ENCODE assay signal across 9 cellular contexts in genomic region chr15:85707519-85708338, GRCh38.
A peak's percentile ranks its signal among the peaks of the same experiment; 100 is the strongest.
DNase-seq lines count a peak whose midpoint lies in the region; ATAC-seq and TF ChIP-seq lines count a peak whose summit lies in the region.
"Had no signal": no experiment of that assay in that cellular context is flagged by ENCODE, and none has a peak within 500 bp of the region (broad histone marks: within the 10 kb centered on the region; RNA-seq: fewer than 3 reads in every experiment).

No MANE protein-coding gene starts in this region.

- H3K27ac Mint-ChIP-seq in activated CD4-positive, alpha-beta memory T cell treated with anti-CD3 and anti-CD28 coated beads for 36 hours: peak overlapping the region; percentile 94

- peak overlapping the region; percentile 82 for H3K27ac ChIP-seq in skeletal muscle tissue (ENCODE audit: low read depth, low read length)
- H3K27ac ChIP-seq: SK-N-MC had no signal

- intact Hi-C loops in activated CD4-positive, alpha-beta memory T cell treated with anti-CD3 and anti-CD28 coated beads for 36 hours (cut with micrococcal nuclease): loop anchor here (1.0 to 10.0 kb wide), 10 partner anchors 17 to 937 kb away; partner anchors contain the start of gene PDE8A
- intact Hi-C loops in left cardiac atrium (cut with DNase I): no loop called here

- no peaks in the 10 kb centered on the region for H3K27me3 ChIP-seq in skeletal muscle tissue (ENCODE audit: control insufficient read depth in 3 of 3, insufficient read depth in 3 of 3, low read length in 3 of 3)

- DNase-seq in GM12865 (ENCODE audit: low read depth) (peak; percentile 77), left cardiac atrium (no peak), epidermal melanocyte (ENCODE audit: insufficient read length, low spot score) (no peak)
- peak; percentile 58 for DNase-seq in activated CD4-positive, alpha-beta memory T cell treated with anti-CD3 and anti-CD28 coated beads for 36 hours
- no peak for DNase-seq in activated effector memory CD4-positive, alpha-beta T cell treated with anti-CD3 and anti-CD28 coated beads, Interleukin-2, amount 50 U/mL, for 16 hours
- DNase-seq in stimulated activated CD4-positive, alpha-beta T cell treated with anti-CD3 and anti-CD28 coated beads, Interleukin-2, amount 100 ng/mL, for 24 hours: no peak

- no peaks in the 10 kb centered on the region for H3K9me3 ChIP-seq in skeletal muscle tissue (ENCODE audit: control insufficient read depth in 3 of 3, low read length in 3 of 3)

- no peak for TF ChIP-seq CTCF in GM12865 (IDR thresholded peaks at IDR 0.05; ENCODE audit: insufficient read depth, low read depth, low read length, missing control alignments)

- H3K4me1 ChIP-seq in skeletal muscle tissue (ENCODE audit: control insufficient read depth in 3 of 3, insufficient read depth in 3 of 3, low read length in 3 of 3): peaks cover 33 to 45% (median 39%) of the 10 kb centered on the region in 3 donors

- ATAC-seq in HG02852 (IDR thresholded peaks at IDR 0.05; ENCODE audit: unreplicated experiment): peak; percentile 8
- peak; percentile 31 to 55 for ATAC-seq in left cardiac atrium

- H3K4me3 ChIP-seq in GM12865 (ENCODE audit: low read depth, low read length) (peak overlapping the region; percentile 70), skeletal muscle tissue (ENCODE audit: low read length in 3 of 3) (peak overlapping the region; percentile 1 to 59 (median 30))
- H3K4me3 ChIP-seq: SK-N-MC had no signal

- CTCF ChIA-PET in activated CD4-positive, alpha-beta memory T cell treated with anti-CD3 and anti-CD28 coated beads for 36 hours (lab: Charles Lee): interaction anchor here (1.2 to 2.0 kb wide), 4 partner anchors 17 to 22 kb away, joined by 3 to 8 read pairs (median 4); no protein-coding TSS in a partner anchor

- POLR2A ChIA-PET in activated CD4-positive, alpha-beta memory T cell treated with anti-CD3 and anti-CD28 coated beads for 36 hours (lab: Charles Lee): interaction anchor here (1.0 to 2.1 kb wide), 7 partner anchors 12 to 123 kb away, joined by 3 to 19 read pairs (median 5); no protein-coding TSS in a partner anchor

- peak overlapping the region; percentile 28 to 42 (median 30) for H3K9ac ChIP-seq in skeletal muscle tissue (ENCODE audit: low read depth in 1 of 3, low read length in 3 of 3)

- no peaks in the 10 kb centered on the region for H3K27me3 Mint-ChIP-seq in activated CD4-positive, alpha-beta memory T cell treated with anti-CD3 and anti-CD28 coated beads for 36 hours

- peak overlapping the region; percentile 76 for H3K4me3 Mint-ChIP-seq in activated CD4-positive, alpha-beta memory T cell treated with anti-CD3 and anti-CD28 coated beads for 36 hours

- H3K36me3 ChIP-seq in skeletal muscle tissue (ENCODE audit: control insufficient read depth in 3 of 3, insufficient read depth in 3 of 3, low read length in 3 of 3): peaks cover 6 to 27% (median 24%) of the 10 kb centered on the region in 3 donors

- peaks cover 87% of the 10 kb centered on the region for H3K4me1 Mint-ChIP-seq in activated CD4-positive, alpha-beta memory T cell treated with anti-CD3 and anti-CD28 coated beads for 36 hours (ENCODE audit: low read depth)

- H3K9me3 Mint-ChIP-seq in activated CD4-positive, alpha-beta memory T cell treated with anti-CD3 and anti-CD28 coated beads for 36 hours: no peaks in the 10 kb centered on the region

- H3K36me3 Mint-ChIP-seq in activated CD4-positive, alpha-beta memory T cell treated with anti-CD3 and anti-CD28 coated beads for 36 hours: peaks cover 46% of the 10 kb centered on the region

Comparison
In these comparisons a context has a peak if more than half of its experiments do, and no peak if none do; other contexts are left out.
1. DNase-seq: peak in GM12865 (single experiment) and activated CD4-positive, alpha-beta memory T cell treated with anti-CD3 and anti-CD28 coated beads for 36 hours (single experiment); none in left cardiac atrium (single experiment), activated effector memory CD4-positive, alpha-beta T cell treated with anti-CD3 and anti-CD28 coated beads, Interleukin-2, amount 50 U/mL, for 16 hours (single experiment), stimulated activated CD4-positive, alpha-beta T cell treated with anti-CD3 and anti-CD28 coated beads, Interleukin-2, amount 100 ng/mL, for 24 hours (0 of 2) and epidermal melanocyte (single experiment).